22 cellular contexts compared by ENCODE assay signal in the genomic region with DNA sequence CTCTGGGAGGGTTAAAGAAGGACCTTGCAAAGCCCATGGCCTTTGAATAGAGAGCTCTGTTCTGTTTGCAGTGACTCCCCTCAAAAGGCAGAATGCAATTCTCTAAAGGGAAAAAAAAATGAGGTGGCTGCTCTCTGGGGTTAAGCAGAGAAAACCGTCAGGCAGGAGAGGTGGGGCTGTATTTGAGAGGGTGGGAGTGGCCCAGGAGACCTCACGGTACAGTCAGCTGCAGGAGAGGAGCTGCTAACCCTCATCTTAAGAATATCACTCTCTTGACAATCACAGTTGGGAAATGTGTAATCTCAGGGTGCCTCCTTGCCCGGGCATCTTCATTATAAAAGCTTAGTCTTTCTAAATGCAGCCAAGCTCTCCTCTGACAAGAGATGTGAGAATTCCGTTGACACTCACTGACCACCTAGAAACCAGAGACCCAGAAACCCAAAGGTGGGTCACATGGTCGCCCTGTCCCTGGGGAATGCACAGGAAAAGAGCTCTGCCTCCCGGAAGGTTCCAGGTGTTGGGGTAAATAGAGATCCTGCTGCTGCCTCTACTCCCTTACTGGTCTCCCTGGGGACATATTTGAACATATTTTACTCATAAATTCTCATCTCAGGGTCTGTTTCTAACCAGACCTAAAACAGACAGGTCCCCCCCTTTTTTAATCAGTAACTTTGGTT.
DNase-seq lines count a peak whose midpoint lies in the region; ATAC-seq lines count a peak whose summit lies in the region.
"Had no signal": no experiment of that assay in that cellular context is flagged by ENCODE, and none has a peak within 500 bp of the region (broad histone marks: within the 10 kb centered on the region; RNA-seq: fewer than 3 reads in every experiment).

No MANE protein-coding gene starts in this region.

- no peaks in the 10 kb centered on the region for H3K36me3 Mint-ChIP-seq in stimulated activated effector memory CD8-positive, alpha-beta T cell treated with anti-CD3 and anti-CD28 coated beads, Interleukin-12 subunit alpha, Interleukin-12 subunit beta, amount 100 ng/mL, for 72 hours

- no peaks in the 10 kb centered on the region for H3K9me3 Mint-ChIP-seq in stimulated activated effector memory CD8-positive, alpha-beta T cell treated with anti-CD3 and anti-CD28 coated beads, Interleukin-12 subunit alpha, Interleukin-12 subunit beta, amount 100 ng/mL, for 72 hours
- H3K9me3 Mint-ChIP-seq: CD4-positive, alpha-beta T cell had no signal

- peak; percentile 26 for DNase-seq in NCI-H2107 treated with DMSO at 0.1 percent for 48 hours (lab: John Stamatoyannopoulos, UW; ENCODE audit: unreplicated experiment)
- no peak for DNase-seq in NCI-H2107 (lab: John Stamatoyannopoulos, UW)
- peak; percentile 70 for DNase-seq in NCI-H2171 treated with DMSO at 0.1 percent for 48 hours (lab: John Stamatoyannopoulos, UW)
- peak; percentile 30 for DNase-seq in islet precursor cell
- no peak for DNase-seq in stimulated activated effector memory CD8-positive, alpha-beta T cell treated with anti-CD3 and anti-CD28 coated beads, Interleukin-12 subunit alpha, Interleukin-12 subunit beta, amount 100 ng/mL, for 72 hours (ENCODE audit: low spot score in 2 of 2)
- no peak for DNase-seq in stimulated activated CD4-positive, alpha-beta T cell treated with anti-CD3 and anti-CD28 coated beads, Interleukin-2, amount 100 ng/mL, for 24 hours
- no peak for DNase-seq in HuH-7 (ENCODE audit: low spot score)
- DNase-seq: AML-193; Caco-2; CD4-positive, alpha-beta T cell; EL; GOT3; NCI-H1105 treated with DMSO at 0.1 percent for 48 hours; NCI-H1694; NCI-H2081 treated with DMSO at 0.1 percent for 48 hours; NCI-H446; NCI-H774; OCI-M1; SHP77 treated with DMSO at 0.1 percent for 48 hours had no signal

- peak; percentile 11 for ATAC-seq in stimulated activated effector memory CD8-positive, alpha-beta T cell treated with anti-CD3 and anti-CD28 coated beads, Interleukin-12 subunit alpha, Interleukin-12 subunit beta, amount 100 ng/mL, for 72 hours
- ATAC-seq in HG03039 (IDR thresholded peaks at IDR 0.05; ENCODE audit: unreplicated experiment): no peak
- ATAC-seq: HCT116, K562 had no signal

- H3K4me3 Mint-ChIP-seq in stimulated activated effector memory CD8-positive, alpha-beta T cell treated with anti-CD3 and anti-CD28 coated beads, Interleukin-12 subunit alpha, Interleukin-12 subunit beta, amount 100 ng/mL, for 72 hours: no peak overlapping the region
- H3K4me3 Mint-ChIP-seq: CD4-positive, alpha-beta T cell had no signal

- no peak overlapping the region for H3K27ac Mint-ChIP-seq in stimulated activated effector memory CD8-positive, alpha-beta T cell treated with anti-CD3 and anti-CD28 coated beads, Interleukin-12 subunit alpha, Interleukin-12 subunit beta, amount 100 ng/mL, for 72 hours
- H3K27ac Mint-ChIP-seq: CD4-positive, alpha-beta T cell had no signal

- no peaks in the 10 kb centered on the region for H3K4me1 Mint-ChIP-seq in stimulated activated effector memory CD8-positive, alpha-beta T cell treated with anti-CD3 and anti-CD28 coated beads, Interleukin-12 subunit alpha, Interleukin-12 subunit beta, amount 100 ng/mL, for 72 hours

Comparison
In these comparisons a context has a peak if more than half of its experiments do, and no peak if none do; other contexts are left out.
1. DNase-seq: peak in NCI-H2107 treated with DMSO at 0.1 percent for 48 hours (single experiment), NCI-H2171 treated with DMSO at 0.1 percent for 48 hours (single experiment) and islet precursor cell (single experiment); none in NCI-H2107 (single experiment), stimulated activated effector memory CD8-positive, alpha-beta T cell treated with anti-CD3 and anti-CD28 coated beads, Interleukin-12 subunit alpha, Interleukin-12 subunit beta, amount 100 ng/mL, for 72 hours (0 of 2), stimulated activated CD4-positive, alpha-beta T cell treated with anti-CD3 and anti-CD28 coated beads, Interleukin-2, amount 100 ng/mL, for 24 hours (0 of 2) and HuH-7 (single experiment).